ENCODE assay signal across 20 cellular contexts in genomic region chr5:33153373-33153772, GRCh38.
DNase-seq lines count a peak whose midpoint lies in the region; ATAC-seq and TF ChIP-seq lines count a peak whose summit lies in the region.
"Had no signal": no experiment of that assay in that cellular context is flagged by ENCODE, and none has a peak within 500 bp of the region (broad histone marks: within the 10 kb centered on the region; RNA-seq: fewer than 3 reads in every experiment).

No MANE protein-coding gene starts in this region.

- no peaks in the 10 kb centered on the region for H3K27me3 ChIP-seq in osteoblast (ENCODE audit: insufficient read depth, low read length)
- H3K27me3 ChIP-seq: MG63, Peyer's patch, SJSA1 had no signal

- H4K20me1 ChIP-seq in osteoblast (ENCODE audit: insufficient read depth, low read length), result no peaks in the 10 kb centered on the region

- H3K27ac ChIP-seq in osteoblast (ENCODE audit: low read depth, low read length), result no peak overlapping the region
- H3K27ac ChIP-seq: 22Rv1, C4-2B, Peyer's patch, SJSA1 had no signal

- no peaks in the 10 kb centered on the region for H3K36me3 ChIP-seq in osteoblast (ENCODE audit: insufficient read depth, low read length)
- H3K36me3 ChIP-seq: MG63, Peyer's patch, SJSA1 had no signal

- TF ChIP-seq CTCF in chondrocyte (IDR thresholded peaks at IDR 0.05) (no peak), osteoblast (IDR thresholded peaks at IDR 0.05; ENCODE audit: extremely low read depth, low read depth, low read length) (no peak)

- H3K79me2 ChIP-seq in osteoblast (ENCODE audit: insufficient read depth, low read length), result no peaks in the 10 kb centered on the region

- peaks cover 12% of the 10 kb centered on the region for H3K9me3 Mint-ChIP-seq in chondrocyte (ENCODE audit: low read depth)

- H3K4me1 ChIP-seq in osteoblast (ENCODE audit: insufficient read depth, low read length), result peaks cover 5% of the 10 kb centered on the region
- H3K4me1 ChIP-seq: Peyer's patch had no signal

- H3K36me3 Mint-ChIP-seq in chondrocyte (ENCODE audit: low read depth), result peaks cover 3% of the 10 kb centered on the region
- H3K36me3 Mint-ChIP-seq: CD8-positive, alpha-beta memory T cell had no signal

- no peak overlapping the region for H3K4me3 ChIP-seq in osteoblast (ENCODE audit: insufficient read depth, low read length)
- H3K4me3 ChIP-seq: MG63, Peyer's patch, SJSA1 had no signal

- peak overlapping the region; percentile 32 for H3K27ac Mint-ChIP-seq in chondrocyte (ENCODE audit: unreplicated experiment)
- H3K27ac Mint-ChIP-seq: CD8-positive, alpha-beta memory T cell had no signal

- no peaks in the 10 kb centered on the region for H3K9me3 ChIP-seq in osteoblast (ENCODE audit: low read depth, low read length)
- H3K9me3 ChIP-seq: Peyer's patch, SJSA1 had no signal

- no peak overlapping the region for H3K4me3 Mint-ChIP-seq in chondrocyte (ENCODE audit: unreplicated experiment)
- H3K4me3 Mint-ChIP-seq: CD8-positive, alpha-beta memory T cell had no signal

- peaks cover 27% of the 10 kb centered on the region for H3K4me1 Mint-ChIP-seq in chondrocyte (ENCODE audit: low read depth)
- H3K4me1 Mint-ChIP-seq: CD8-positive, alpha-beta memory T cell had no signal

- H3K27me3 Mint-ChIP-seq in chondrocyte (ENCODE audit: low read depth), result no peaks in the 10 kb centered on the region

- no peak overlapping the region for H3K4me2 ChIP-seq in osteoblast (ENCODE audit: insufficient read depth, low read length)

- DNase-seq in NCI-H2081 (lab: John Stamatoyannopoulos, UW) (peak; percentile 23 to 53), NCI-H2081 treated with DMSO at 0.1 percent for 48 hours (lab: John Stamatoyannopoulos, UW) (no peak), chondrocyte (ENCODE audit: low spot score) (no peak), osteoblast (ENCODE audit: insufficient read length, low spot score, missing footprints) (no peak), NOMO-1 treated with dmso at 0.1 percent for 144 hours (lab: John Stamatoyannopoulos, UW; ENCODE audit: unreplicated experiment) (no peak)
- DNase-seq: AML-193; CD8-positive, alpha-beta memory T cell; MG63; NCI-H1417; NCI-H1694 treated with DMSO at 0.1 percent for 48 hours; NCI-H69; NK-92 treated with Interleukin-12 subunit alpha and Interleukin-12 subunit beta, amount 100 ng/mL, for 24 hours; Peyer's patch had no signal

- peak overlapping the region; percentile 37 for H2AFZ ChIP-seq in osteoblast (ENCODE audit: low read length)

- ATAC-seq in GM21360 (IDR thresholded peaks at IDR 0.05; ENCODE audit: unreplicated experiment) (no peak), HG02870 (IDR thresholded peaks at IDR 0.05; ENCODE audit: unreplicated experiment) (no peak), HG03045 (IDR thresholded peaks at IDR 0.05; ENCODE audit: unreplicated experiment) (no peak)
- ATAC-seq: Right ventricle myocardium inferior had no signal

Comparison
In these comparisons a context has a peak if more than half of its experiments do, and no peak if none do; other contexts are left out.
1. DNase-seq: peak in NCI-H2081 (2 of 2); none in NCI-H2081 treated with DMSO at 0.1 percent for 48 hours (single experiment), chondrocyte (single experiment), osteoblast (single experiment) and NOMO-1 treated with dmso at 0.1 percent for 144 hours (single experiment).